1 cellular context compared by ENCODE assay signal in the genomic region with DNA sequence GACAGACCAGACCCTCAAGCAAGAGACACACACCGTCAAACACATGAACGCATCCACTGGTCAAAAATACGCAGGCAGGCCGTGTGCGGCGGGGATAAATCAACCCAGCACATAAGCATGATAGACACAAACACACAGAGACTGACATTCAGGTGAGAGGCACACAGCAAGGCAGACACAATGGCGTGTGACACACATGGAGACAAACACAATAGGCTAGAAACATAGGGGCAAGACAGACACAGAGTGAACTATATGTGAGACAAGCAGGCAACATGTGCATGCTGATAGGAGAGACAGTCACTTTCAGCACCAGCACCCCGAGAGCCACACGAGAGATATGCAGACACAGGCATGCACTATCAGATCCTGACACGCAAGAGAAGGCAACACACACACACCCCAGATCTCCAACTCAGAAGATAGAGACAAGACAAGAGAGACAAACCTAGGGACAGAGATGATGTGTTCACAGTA.
TF ChIP-seq lines count a peak whose summit lies in the region.

No MANE protein-coding gene starts in this region.

TF ChIP-seq in K562, 482 proteins besides CTCF, POLR2A, EP300 and RAD21 (continued from another document and continues in another):
- TF ChIP-seq, protein P1, sequence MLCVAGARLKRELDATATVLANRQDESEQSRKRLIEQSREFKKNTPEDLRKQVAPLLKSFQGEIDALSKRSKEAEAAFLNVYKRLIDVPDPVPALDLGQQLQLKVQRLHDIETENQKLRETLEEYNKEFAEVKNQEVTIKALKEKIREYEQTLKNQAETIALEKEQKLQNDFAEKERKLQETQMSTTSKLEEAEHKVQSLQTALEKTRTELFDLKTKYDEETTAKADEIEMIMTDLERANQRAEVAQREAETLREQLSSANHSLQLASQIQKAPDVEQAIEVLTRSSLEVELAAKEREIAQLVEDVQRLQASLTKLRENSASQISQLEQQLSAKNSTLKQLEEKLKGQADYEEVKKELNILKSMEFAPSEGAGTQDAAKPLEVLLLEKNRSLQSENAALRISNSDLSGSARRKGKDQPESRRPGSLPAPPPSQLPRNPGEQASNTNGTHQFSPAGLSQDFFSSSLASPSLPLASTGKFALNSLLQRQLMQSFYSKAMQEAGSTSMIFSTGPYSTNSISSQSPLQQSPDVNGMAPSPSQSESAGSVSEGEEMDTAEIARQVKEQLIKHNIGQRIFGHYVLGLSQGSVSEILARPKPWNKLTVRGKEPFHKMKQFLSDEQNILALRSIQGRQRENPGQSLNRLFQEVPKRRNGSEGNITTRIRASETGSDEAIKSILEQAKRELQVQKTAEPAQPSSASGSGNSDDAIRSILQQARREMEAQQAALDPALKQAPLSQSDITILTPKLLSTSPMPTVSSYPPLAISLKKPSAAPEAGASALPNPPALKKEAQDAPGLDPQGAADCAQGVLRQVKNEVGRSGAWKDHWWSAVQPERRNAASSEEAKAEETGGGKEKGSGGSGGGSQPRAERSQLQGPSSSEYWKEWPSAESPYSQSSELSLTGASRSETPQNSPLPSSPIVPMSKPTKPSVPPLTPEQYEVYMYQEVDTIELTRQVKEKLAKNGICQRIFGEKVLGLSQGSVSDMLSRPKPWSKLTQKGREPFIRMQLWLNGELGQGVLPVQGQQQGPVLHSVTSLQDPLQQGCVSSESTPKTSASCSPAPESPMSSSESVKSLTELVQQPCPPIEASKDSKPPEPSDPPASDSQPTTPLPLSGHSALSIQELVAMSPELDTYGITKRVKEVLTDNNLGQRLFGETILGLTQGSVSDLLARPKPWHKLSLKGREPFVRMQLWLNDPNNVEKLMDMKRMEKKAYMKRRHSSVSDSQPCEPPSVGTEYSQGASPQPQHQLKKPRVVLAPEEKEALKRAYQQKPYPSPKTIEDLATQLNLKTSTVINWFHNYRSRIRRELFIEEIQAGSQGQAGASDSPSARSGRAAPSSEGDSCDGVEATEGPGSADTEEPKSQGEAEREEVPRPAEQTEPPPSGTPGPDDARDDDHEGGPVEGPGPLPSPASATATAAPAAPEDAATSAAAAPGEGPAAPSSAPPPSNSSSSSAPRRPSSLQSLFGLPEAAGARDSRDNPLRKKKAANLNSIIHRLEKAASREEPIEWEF (CRISPR knock-in tag; IDR thresholded peaks at IDR 0.05) = no peak
- TF ChIP-seq ZKSCAN3 (CRISPR knock-in tag; IDR thresholded peaks at IDR 0.05) (no peak), ZNF766 (CRISPR knock-in tag; conservative IDR thresholded peaks at IDR 0.05) (peak; percentile 65; the same call in 1 of the 2 replicates), ESRRA (IDR thresholded peaks at IDR 0.05; ENCODE audit: borderline replicate concordance, low read depth) (no peak), NR3C1 (CRISPR knock-in tag; IDR thresholded peaks at IDR 0.05) (no peak), ETS2 (tag; IDR thresholded peaks at IDR 0.05; ENCODE audit: borderline replicate concordance, poor library complexity, severe bottlenecking) (no peak), GATAD2A (IDR thresholded peaks at IDR 0.05) (peak; percentile 92), ZBTB12 (CRISPR knock-in tag; IDR thresholded peaks at IDR 0.05) (no peak), ZBTB1 (CRISPR knock-in tag; IDR thresholded peaks at IDR 0.05; ENCODE audit: borderline replicate concordance, low read depth) (no peak), BMI1 (IDR thresholded peaks at IDR 0.05; ENCODE audit: low read length) (no peak), TCF7 (IDR thresholded peaks at IDR 0.05; ENCODE audit: borderline replicate concordance) (no peak), GTF2F1 (IDR thresholded peaks at IDR 0.05; ENCODE audit: low read depth, low read length) (no peak), NFXL1 (CRISPR knock-in tag; IDR thresholded peaks at IDR 0.05) (no peak), ZBTB7A (IDR thresholded peaks at IDR 0.05; ENCODE audit: borderline replicate concordance, control insufficient read depth, low read depth, low read length) (no peak), NUFIP1 (IDR thresholded peaks at IDR 0.05; ENCODE audit: partially characterized antibody) (peak; percentile 81), MCM5 (IDR thresholded peaks at IDR 0.05; ENCODE audit: low read depth) (no peak), BCOR (IDR thresholded peaks at IDR 0.05) (peak; percentile 87), SMAD2 (IDR thresholded peaks at IDR 0.05; ENCODE audit: low read depth, low read length) (no peak), KAT2B (IDR thresholded peaks at IDR 0.05; ENCODE audit: low read depth, low read length) (no peak), PHF8 (IDR thresholded peaks at IDR 0.05; ENCODE audit: borderline replicate concordance, low read length) (no peak), ZNF395 (CRISPR knock-in tag; IDR thresholded peaks at IDR 0.05) (no peak), TRIM24 (IDR thresholded peaks at IDR 0.05) (peak; percentile 82 to 91), PTRF (tag; IDR thresholded peaks at IDR 0.05) (no peak), ETV1 (tag; conservative IDR thresholded peaks at IDR 0.05; ENCODE audit: low read depth) (no peak), ZNF57 (CRISPR knock-in tag; IDR thresholded peaks at IDR 0.05) (no peak), PTTG1 (tag; IDR thresholded peaks at IDR 0.05; ENCODE audit: low read depth) (no peak), KLF13 (tag; IDR thresholded peaks at IDR 0.05; ENCODE audit: borderline replicate concordance, low read depth) (no peak), PURB (CRISPR knock-in tag; IDR thresholded peaks at IDR 0.05; ENCODE audit: low read depth) (no peak), CBX2 (IDR thresholded peaks at IDR 0.05; ENCODE audit: insufficient read depth, low read length, poor library complexity, severe bottlenecking) (no peak), ILK (tag; IDR thresholded peaks at IDR 0.05; ENCODE audit: borderline replicate concordance, low read depth) (no peak), MCM7 (IDR thresholded peaks at IDR 0.05) (no peak)
- TF ChIP-seq, protein P2, sequence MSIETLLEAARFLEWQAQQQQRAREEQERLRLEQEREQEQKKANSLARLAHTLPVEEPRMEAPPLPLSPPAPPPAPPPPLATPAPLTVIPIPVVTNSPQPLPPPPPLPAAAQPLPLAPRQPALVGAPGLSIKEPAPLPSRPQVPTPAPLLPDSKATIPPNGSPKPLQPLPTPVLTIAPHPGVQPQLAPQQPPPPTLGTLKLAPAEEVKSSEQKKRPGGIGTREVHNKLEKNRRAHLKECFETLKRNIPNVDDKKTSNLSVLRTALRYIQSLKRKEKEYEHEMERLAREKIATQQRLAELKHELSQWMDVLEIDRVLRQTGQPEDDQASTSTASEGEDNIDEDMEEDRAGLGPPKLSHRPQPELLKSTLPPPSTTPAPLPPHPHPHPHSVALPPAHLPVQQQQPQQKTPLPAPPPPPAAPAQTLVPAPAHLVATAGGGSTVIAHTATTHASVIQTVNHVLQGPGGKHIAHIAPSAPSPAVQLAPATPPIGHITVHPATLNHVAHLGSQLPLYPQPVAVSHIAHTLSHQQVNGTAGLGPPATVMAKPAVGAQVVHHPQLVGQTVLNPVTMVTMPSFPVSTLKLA (conservative IDR thresholded peaks at IDR 0.05) = peak; percentile 82 to 91
- TF ChIP-seq, protein P3, sequence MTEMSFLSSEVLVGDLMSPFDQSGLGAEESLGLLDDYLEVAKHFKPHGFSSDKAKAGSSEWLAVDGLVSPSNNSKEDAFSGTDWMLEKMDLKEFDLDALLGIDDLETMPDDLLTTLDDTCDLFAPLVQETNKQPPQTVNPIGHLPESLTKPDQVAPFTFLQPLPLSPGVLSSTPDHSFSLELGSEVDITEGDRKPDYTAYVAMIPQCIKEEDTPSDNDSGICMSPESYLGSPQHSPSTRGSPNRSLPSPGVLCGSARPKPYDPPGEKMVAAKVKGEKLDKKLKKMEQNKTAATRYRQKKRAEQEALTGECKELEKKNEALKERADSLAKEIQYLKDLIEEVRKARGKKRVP (CRISPR knock-in tag; IDR thresholded peaks at IDR 0.05) = peak; percentile 88
- TF ChIP-seq, protein P4, sequence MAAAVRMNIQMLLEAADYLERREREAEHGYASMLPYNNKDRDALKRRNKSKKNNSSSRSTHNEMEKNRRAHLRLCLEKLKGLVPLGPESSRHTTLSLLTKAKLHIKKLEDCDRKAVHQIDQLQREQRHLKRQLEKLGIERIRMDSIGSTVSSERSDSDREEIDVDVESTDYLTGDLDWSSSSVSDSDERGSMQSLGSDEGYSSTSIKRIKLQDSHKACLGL (CRISPR knock-in tag; IDR thresholded peaks at IDR 0.05; ENCODE audit: borderline replicate concordance, poor library complexity, severe bottlenecking) = no peak
- TF ChIP-seq, protein P5, sequence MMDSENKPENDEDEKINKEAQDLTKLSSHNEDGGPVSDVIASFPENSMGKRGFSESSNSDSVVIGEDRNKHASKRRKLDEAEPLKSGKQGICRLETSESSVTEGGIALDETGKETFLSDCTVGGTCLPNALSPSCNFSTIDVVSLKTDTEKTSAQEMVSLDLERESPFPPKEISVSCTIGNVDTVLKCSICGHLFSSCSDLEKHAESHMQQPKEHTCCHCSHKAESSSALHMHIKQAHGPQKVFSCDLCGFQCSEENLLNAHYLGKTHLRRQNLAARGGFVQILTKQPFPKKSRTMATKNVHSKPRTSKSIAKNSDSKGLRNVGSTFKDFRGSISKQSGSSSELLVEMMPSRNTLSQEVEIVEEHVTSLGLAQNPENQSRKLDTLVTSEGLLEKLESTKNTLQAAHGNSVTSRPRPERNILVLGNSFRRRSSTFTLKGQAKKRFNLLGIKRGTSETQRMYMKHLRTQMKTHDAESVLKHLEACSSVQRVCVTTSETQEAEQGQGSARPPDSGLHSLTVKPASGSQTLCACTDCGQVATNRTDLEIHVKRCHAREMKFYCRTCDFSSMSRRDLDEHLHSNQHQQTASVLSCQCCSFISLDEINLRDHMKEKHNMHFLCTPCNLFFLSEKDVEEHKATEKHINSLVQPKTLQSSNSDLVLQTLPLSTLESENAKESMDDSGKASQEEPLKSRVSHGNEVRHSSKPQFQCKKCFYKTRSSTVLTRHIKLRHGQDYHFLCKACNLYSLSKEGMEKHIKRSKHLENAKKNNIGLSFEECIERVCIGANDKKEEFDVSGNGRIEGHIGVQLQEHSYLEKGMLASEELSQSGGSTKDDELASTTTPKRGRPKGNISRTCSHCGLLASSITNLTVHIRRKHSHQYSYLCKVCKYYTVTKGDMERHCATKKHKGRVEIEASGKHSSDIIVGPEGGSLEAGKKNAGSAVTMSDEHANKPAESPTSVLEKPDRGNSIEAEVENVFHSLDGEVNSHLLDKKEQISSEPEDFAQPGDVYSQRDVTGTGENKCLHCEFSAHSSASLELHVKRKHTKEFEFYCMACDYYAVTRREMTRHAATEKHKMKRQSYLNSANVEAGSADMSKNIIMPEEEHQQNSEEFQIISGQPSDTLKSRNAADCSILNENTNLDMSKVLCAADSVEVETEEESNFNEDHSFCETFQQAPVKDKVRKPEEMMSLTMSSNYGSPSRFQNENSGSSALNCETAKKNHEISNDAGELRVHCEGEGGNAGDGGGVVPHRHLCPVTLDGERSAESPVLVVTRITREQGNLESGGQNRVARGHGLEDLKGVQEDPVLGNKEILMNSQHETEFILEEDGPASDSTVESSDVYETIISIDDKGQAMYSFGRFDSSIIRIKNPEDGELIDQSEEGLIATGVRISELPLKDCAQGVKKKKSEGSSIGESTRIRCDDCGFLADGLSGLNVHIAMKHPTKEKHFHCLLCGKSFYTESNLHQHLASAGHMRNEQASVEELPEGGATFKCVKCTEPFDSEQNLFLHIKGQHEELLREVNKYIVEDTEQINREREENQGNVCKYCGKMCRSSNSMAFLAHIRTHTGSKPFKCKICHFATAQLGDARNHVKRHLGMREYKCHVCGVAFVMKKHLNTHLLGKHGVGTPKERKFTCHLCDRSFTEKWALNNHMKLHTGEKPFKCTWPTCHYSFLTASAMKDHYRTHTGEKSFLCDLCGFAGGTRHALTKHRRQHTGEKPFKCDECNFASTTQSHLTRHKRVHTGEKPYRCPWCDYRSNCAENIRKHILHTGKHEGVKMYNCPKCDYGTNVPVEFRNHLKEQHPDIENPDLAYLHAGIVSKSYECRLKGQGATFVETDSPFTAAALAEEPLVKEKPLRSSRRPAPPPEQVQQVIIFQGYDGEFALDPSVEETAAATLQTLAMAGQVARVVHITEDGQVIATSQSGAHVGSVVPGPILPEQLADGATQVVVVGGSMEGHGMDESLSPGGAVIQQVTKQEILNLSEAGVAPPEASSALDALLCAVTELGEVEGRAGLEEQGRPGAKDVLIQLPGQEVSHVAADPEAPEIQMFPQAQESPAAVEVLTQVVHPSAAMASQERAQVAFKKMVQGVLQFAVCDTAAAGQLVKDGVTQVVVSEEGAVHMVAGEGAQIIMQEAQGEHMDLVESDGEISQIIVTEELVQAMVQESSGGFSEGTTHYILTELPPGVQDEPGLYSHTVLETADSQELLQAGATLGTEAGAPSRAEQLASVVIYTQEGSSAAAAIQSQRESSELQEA (IDR thresholded peaks at IDR 0.05; ENCODE audit: low read depth) = 0 out of 2 replicates have a peak, but pooled peaks have one; percentile 23
